Comparison of ENCODE assay signal across 1 cellular context in genomic region chr15:59688888-59689625, GRCh38.
TF ChIP-seq lines count a peak whose summit lies in the region.

TSS of gene BNIP2 (minus strand) at chr15:59689320. CDS start at chr15:59682457, 6,863 bp downstream.

TF ChIP-seq in HepG2, 621 proteins besides CTCF, POLR2A, EP300 and RAD21 (continued from another document and continues in another):
- no peak for TF ChIP-seq NFIB (CRISPR knock-in tag; IDR thresholded peaks at IDR 0.05; ENCODE audit: borderline replicate concordance)
- TF ChIP-seq SKIL (CRISPR knock-in tag; IDR thresholded peaks at IDR 0.05; ENCODE audit: borderline replicate concordance): peak; percentile 66
- TF ChIP-seq FOXO4 (CRISPR knock-in tag; conservative IDR thresholded peaks at IDR 0.05): no peak; the same call in 1 of the 2 replicates
- TF ChIP-seq ZNF124 (CRISPR knock-in tag; IDR thresholded peaks at IDR 0.05): no peak
- TF ChIP-seq ZMYM2 (CRISPR knock-in tag; IDR thresholded peaks at IDR 0.05): no peak
- no peak for TF ChIP-seq ZNF326 (CRISPR knock-in tag; IDR thresholded peaks at IDR 0.05; ENCODE audit: borderline replicate concordance)
- 0 out of 2 replicates have a peak, but pooled peaks have one; percentile 44 for TF ChIP-seq TARDBP (CRISPR knock-in tag; IDR thresholded peaks at IDR 0.05)
- peak; percentile 79 for TF ChIP-seq SKI (IDR thresholded peaks at IDR 0.05; ENCODE audit: partially characterized antibody)
- TF ChIP-seq ZNF34 (CRISPR knock-in tag; IDR thresholded peaks at IDR 0.05; ENCODE audit: borderline replicate concordance): no peak
- TF ChIP-seq THRA (CRISPR knock-in tag; IDR thresholded peaks at IDR 0.05; ENCODE audit: borderline replicate concordance): no peak; the same call in none of the 2 replicates
- no peak for TF ChIP-seq ZNF75D (CRISPR knock-in tag; IDR thresholded peaks at IDR 0.05; ENCODE audit: borderline replicate concordance)
- no peak; the same call in 1 of the 2 replicates for TF ChIP-seq ZNF598 (CRISPR knock-in tag; IDR thresholded peaks at IDR 0.05; ENCODE audit: borderline replicate concordance)
- no peak for TF ChIP-seq ZNF382 (CRISPR knock-in tag; IDR thresholded peaks at IDR 0.05; ENCODE audit: borderline replicate concordance)
- no peak for TF ChIP-seq ZNF703 (CRISPR knock-in tag; IDR thresholded peaks at IDR 0.05; ENCODE audit: borderline replicate concordance)
- no peak for TF ChIP-seq SNAI1 (CRISPR knock-in tag; IDR thresholded peaks at IDR 0.05; ENCODE audit: borderline replicate concordance)
- TF ChIP-seq SATB2 (CRISPR knock-in tag; IDR thresholded peaks at IDR 0.05): no peak
- no peak for TF ChIP-seq DNMT1 (CRISPR knock-in tag; IDR thresholded peaks at IDR 0.05)
- TF ChIP-seq PCBP2 (optimal IDR thresholded peaks at IDR 0.05; ENCODE audit: low read depth, low read length, poor library complexity, severe bottlenecking): no peak
- TF ChIP-seq SRF (IDR thresholded peaks at IDR 0.05; ENCODE audit: low read depth, low read length): no peak
- no peak for TF ChIP-seq MTA3 (CRISPR knock-in tag; IDR thresholded peaks at IDR 0.05)
- no peak for TF ChIP-seq TMF1 (CRISPR knock-in tag; IDR thresholded peaks at IDR 0.05; ENCODE audit: low read depth)
- no peak; the same call in 1 of the 2 replicates for TF ChIP-seq FOXP4 (CRISPR knock-in tag; IDR thresholded peaks at IDR 0.05)
- TF ChIP-seq BORCS8-MEF2B (CRISPR knock-in tag; IDR thresholded peaks at IDR 0.05): peak; percentile 78
- TF ChIP-seq ZNF777 (CRISPR knock-in tag; IDR thresholded peaks at IDR 0.05): peak; percentile 78
- no peak for TF ChIP-seq ZNF432 (CRISPR knock-in tag; IDR thresholded peaks at IDR 0.05; ENCODE audit: borderline replicate concordance)
- TF ChIP-seq NCOA5 (CRISPR knock-in tag; IDR thresholded peaks at IDR 0.05): no peak
- no peak for TF ChIP-seq ZNF572 (CRISPR knock-in tag; IDR thresholded peaks at IDR 0.05)
- TF ChIP-seq ZBTB39 (CRISPR knock-in tag; IDR thresholded peaks at IDR 0.05): no peak
- TF ChIP-seq IKZF4 (CRISPR knock-in tag; IDR thresholded peaks at IDR 0.05; ENCODE audit: borderline replicate concordance, low read depth, not compliant biosample characterization): no peak
- no peak for TF ChIP-seq ZNF530 (CRISPR knock-in tag; IDR thresholded peaks at IDR 0.05; ENCODE audit: low read depth)
- TF ChIP-seq MBD4 (IDR thresholded peaks at IDR 0.05; ENCODE audit: borderline replicate concordance, low read length): no peak
- no peak for TF ChIP-seq ZNF589 (CRISPR knock-in tag; conservative IDR thresholded peaks at IDR 0.05)
- peak; percentile 24; the same call in 1 of the 2 replicates for TF ChIP-seq PAXIP1 (CRISPR knock-in tag; conservative IDR thresholded peaks at IDR 0.05)
- peak; percentile 43; the same call in 1 of the 2 replicates for TF ChIP-seq TGIF2 (CRISPR knock-in tag; IDR thresholded peaks at IDR 0.05)
- TF ChIP-seq STAT6 (CRISPR knock-in tag; IDR thresholded peaks at IDR 0.05; ENCODE audit: borderline replicate concordance): no peak
- TF ChIP-seq ZNF580 (CRISPR knock-in tag; IDR thresholded peaks at IDR 0.05; ENCODE audit: borderline replicate concordance, low read depth): peak; percentile 57; the same call in 1 of the 2 replicates
- peak; percentile 64; the same call in 1 of the 2 replicates for TF ChIP-seq CSRNP1 (CRISPR knock-in tag; IDR thresholded peaks at IDR 0.05)
- peak; percentile 73 for TF ChIP-seq HBP1 (CRISPR knock-in tag; IDR thresholded peaks at IDR 0.05; ENCODE audit: low read depth)
- peak; percentile 93 for TF ChIP-seq HES4 (CRISPR knock-in tag; IDR thresholded peaks at IDR 0.05; ENCODE audit: borderline replicate concordance)
- peak; percentile 80; the same call in 1 of the 2 replicates for TF ChIP-seq MEIS1 (CRISPR knock-in tag; IDR thresholded peaks at IDR 0.05; ENCODE audit: borderline replicate concordance)
- TF ChIP-seq ZFP62 (CRISPR knock-in tag; IDR thresholded peaks at IDR 0.05): no peak
- TF ChIP-seq TCF12 (IDR thresholded peaks at IDR 0.05): no peak
- TF ChIP-seq TCF12 (CRISPR knock-in tag; IDR thresholded peaks at IDR 0.05): peak; percentile 79; the same call in 1 of the 2 replicates
- TF ChIP-seq ZNF317 (CRISPR knock-in tag; IDR thresholded peaks at IDR 0.05): no peak; the same call in 1 of the 2 replicates
- no peak; the same call in 1 of the 2 replicates for TF ChIP-seq ETV6 (CRISPR knock-in tag; conservative IDR thresholded peaks at IDR 0.05)
